ENCODE assay signal across 23 cellular contexts in the genomic region with DNA sequence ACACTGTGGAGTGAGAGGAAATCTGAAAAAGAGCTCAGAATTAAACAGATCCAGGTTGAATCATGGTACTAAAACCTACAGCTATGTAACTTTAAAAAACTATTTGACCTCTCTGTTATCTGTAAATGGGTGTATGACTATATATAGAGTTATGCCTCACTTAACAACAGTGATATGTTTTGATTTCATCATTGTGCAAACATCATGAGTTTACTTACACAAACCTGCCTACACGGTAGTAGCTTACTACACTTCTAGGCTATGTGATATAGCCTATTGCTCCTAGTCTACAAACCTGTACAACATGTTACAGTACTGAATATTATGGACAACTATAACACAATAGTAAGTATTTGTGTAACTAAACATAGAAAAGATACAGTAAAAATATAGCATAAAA.
A peak's percentile ranks its signal among the peaks of the same experiment; 100 is the strongest.
DNase-seq lines count a peak whose midpoint lies in the region; ATAC-seq, FAIRE-seq and TF ChIP-seq lines count a peak whose summit lies in the region.
"Had no signal": no experiment of that assay in that cellular context is flagged by ENCODE, and none has a peak within 500 bp of the region (broad histone marks: within the 10 kb centered on the region; RNA-seq: fewer than 3 reads in every experiment).

No MANE protein-coding gene starts in this region.

- H3K27ac Mint-ChIP-seq in stimulated activated naive B cell treated with anti-CD40 and anti-IgM and Interleukin-4, amounts not matched to agents 10 μg/mL and 1 μg/mL and 100 μg/mL, for 72 hours: no peak overlapping the region
- H3K27ac Mint-ChIP-seq: CD4-positive, CD25-positive, alpha-beta regulatory T cell had no signal

- H3K36me3 Mint-ChIP-seq in stimulated activated naive B cell treated with anti-CD40 and anti-IgM and Interleukin-4, amounts not matched to agents 10 μg/mL and 1 μg/mL and 100 μg/mL, for 72 hours: no peaks in the 10 kb centered on the region
- H3K36me3 Mint-ChIP-seq: CD4-positive, CD25-positive, alpha-beta regulatory T cell had no signal

- no peak for FAIRE-seq in bronchial epithelial cell (lab: Jason Lieb, UNC)
- FAIRE-seq: A204.1, GM18507, H54 had no signal

- DNase-seq in NCI-H226 (peak; percentile 48), bronchial epithelial cell (ENCODE audit: low read depth) (peak; percentile 64), hepatocyte (ENCODE audit: low spot score) (peak; percentile 7), hypothalamus (lab: John Stamatoyannopoulos, UW) (no peak), dermis blood vessel endothelial cell (no peak), NCI-H526 (lab: John Stamatoyannopoulos, UW) (no peak)
- DNase-seq in stimulated activated naive B cell treated with anti-CD40 and anti-IgM and Interleukin-4, amounts not matched to agents 10 μg/mL and 1 μg/mL and 100 μg/mL, for 72 hours: no peak
- DNase-seq: CD4-positive, CD25-positive, alpha-beta regulatory T cell; DMS153; Karpas-422; NCI-H1092 treated with DMSO at 0.1 percent for 48 hours; NCI-H1436 treated with DMSO at 0.1 percent for 48 hours; NCI-H187 treated with DMSO at 0.1 percent for 48 hours; NCI-H2107; NCI-H446; NCI-H524 treated with DMSO at 0.1 percent for 48 hours; NCI-H82; NK-92 treated with Interleukin-12 subunit alpha and Interleukin-12 subunit beta, amount 100 ng/mL, for 24 hours had no signal

- WGBS in hepatocyte (ENCODE audit: low lambda C conversion rate, missing lambda C conversion rate): 45% methylated on average over 1 of the region's 1 CpG

- H3K4me3 Mint-ChIP-seq in stimulated activated naive B cell treated with anti-CD40 and anti-IgM and Interleukin-4, amounts not matched to agents 10 μg/mL and 1 μg/mL and 100 μg/mL, for 72 hours: no peak overlapping the region
- H3K4me3 Mint-ChIP-seq: CD4-positive, CD25-positive, alpha-beta regulatory T cell had no signal

- H4K20me1 ChIP-seq in hepatocyte (ENCODE audit: insufficient read depth, poor library complexity, severe bottlenecking): no peaks in the 10 kb centered on the region
- H4K20me1 ChIP-seq: BLaER1 had no signal

- no peaks in the 10 kb centered on the region for H3K9me2 ChIP-seq in hepatocyte (replicated peaks; ENCODE audit: insufficient read depth)

- H3K4me2 ChIP-seq in hepatocyte: no peak overlapping the region
- H3K4me2 ChIP-seq: BLaER1 had no signal

- H3K4me3 ChIP-seq in bronchial epithelial cell (ENCODE audit: low read depth, low read length) (no peak overlapping the region), hepatocyte (no peak overlapping the region)
- H3K4me3 ChIP-seq: BLaER1 had no signal

- no peak for TF ChIP-seq CTCF in bronchial epithelial cell (IDR thresholded peaks at IDR 0.05; ENCODE audit: insufficient read depth, low read length, severe bottlenecking)
- no peak for TF ChIP-seq CTCF in hepatocyte (IDR thresholded peaks at IDR 0.05; ENCODE audit: poor library complexity)

- H3K4me1 ChIP-seq in hepatocyte (ENCODE audit: insufficient read depth): no peaks in the 10 kb centered on the region
- H3K4me1 ChIP-seq: BLaER1 had no signal

- H3K36me3 ChIP-seq in bronchial epithelial cell (ENCODE audit: control insufficient read depth, insufficient read depth, low read length) (no peaks in the 10 kb centered on the region), hepatocyte (replicated peaks; ENCODE audit: insufficient read depth, low read depth) (no peaks in the 10 kb centered on the region)
- H3K36me3 ChIP-seq: BLaER1 had no signal

- no peak overlapping the region for H2AFZ ChIP-seq in hepatocyte

- peaks cover 3 to 8% of the 10 kb centered on the region in 2 donors for H3K9me3 Mint-ChIP-seq in stimulated activated naive B cell treated with anti-CD40 and anti-IgM and Interleukin-4, amounts not matched to agents 10 μg/mL and 1 μg/mL and 100 μg/mL, for 72 hours

- ATAC-seq in stimulated activated naive B cell treated with anti-CD40 and anti-IgM and Interleukin-4, amounts not matched to agents 10 μg/mL and 1 μg/mL and 100 μg/mL, for 72 hours (replicated peaks): no peak

- no peaks in the 10 kb centered on the region for H3K27me3 Mint-ChIP-seq in stimulated activated naive B cell treated with anti-CD40 and anti-IgM and Interleukin-4, amounts not matched to agents 10 μg/mL and 1 μg/mL and 100 μg/mL, for 72 hours
- H3K27me3 Mint-ChIP-seq: CD4-positive, CD25-positive, alpha-beta regulatory T cell had no signal

- no peaks in the 10 kb centered on the region for H3K79me2 ChIP-seq in hepatocyte

- H3K4me1 Mint-ChIP-seq in stimulated activated naive B cell treated with anti-CD40 and anti-IgM and Interleukin-4, amounts not matched to agents 10 μg/mL and 1 μg/mL and 100 μg/mL, for 72 hours: no peaks in the 10 kb centered on the region
- H3K4me1 Mint-ChIP-seq: CD4-positive, CD25-positive, alpha-beta regulatory T cell had no signal

- H3K27me3 ChIP-seq in bronchial epithelial cell (ENCODE audit: control insufficient read depth, insufficient read depth, low read length) (no peaks in the 10 kb centered on the region), hepatocyte (no peaks in the 10 kb centered on the region)
- H3K27me3 ChIP-seq: BLaER1 had no signal

- H3K9me3 ChIP-seq in hepatocyte (ENCODE audit: low read depth): no peaks in the 10 kb centered on the region
- H3K9me3 ChIP-seq: BLaER1 had no signal

- no peak overlapping the region for H3K27ac ChIP-seq in hepatocyte
- H3K27ac ChIP-seq: BLaER1, RWPE1 had no signal

Comparison
In these comparisons a context has a peak if more than half of its experiments do, and no peak if none do; other contexts are left out.
1. DNase-seq: peak in NCI-H226 (single experiment), bronchial epithelial cell (single experiment) and hepatocyte (single experiment); none in hypothalamus (0 of 51), stimulated activated naive B cell treated with anti-CD40 and anti-IgM and Interleukin-4, amounts not matched to agents 10 μg/mL and 1 μg/mL and 100 μg/mL, for 72 hours (single experiment), dermis blood vessel endothelial cell (single experiment) and NCI-H526 (0 of 2).